ENCODE assay signal across 16 cellular contexts in genomic region chr18:6558770-6559169, GRCh38.
"Had no signal": no experiment of that assay in that cellular context is flagged by ENCODE, and none has a peak within 500 bp of the region (broad histone marks: within the 10 kb centered on the region; RNA-seq: fewer than 3 reads in every experiment).

No MANE protein-coding gene starts in this region.

- H3K27ac ChIP-seq: gastrocnemius medialis, heart right ventricle, parathyroid adenoma, right atrium auricular region, transverse colon had no signal

- H3K9me3 ChIP-seq: gastrocnemius medialis, heart right ventricle, right atrium auricular region, transverse colon had no signal

- H3K27me3 Mint-ChIP-seq: activated CD4-positive, alpha-beta memory T cell treated with anti-CD3 and anti-CD28 coated beads for 36 hours had no signal

- H3K4me3 ChIP-seq: gastrocnemius medialis, heart right ventricle, right atrium auricular region, smooth muscle cell, transverse colon had no signal

- H3K9me3 Mint-ChIP-seq: activated CD4-positive, alpha-beta memory T cell treated with anti-CD3 and anti-CD28 coated beads for 36 hours had no signal

- H3K36me3 ChIP-seq: gastrocnemius medialis, heart right ventricle, right atrium auricular region, transverse colon had no signal

- H3K27ac Mint-ChIP-seq: activated CD4-positive, alpha-beta memory T cell treated with anti-CD3 and anti-CD28 coated beads for 36 hours; activated naive CD8-positive, alpha-beta T cell; stimulated activated effector memory CD8-positive, alpha-beta T cell treated with anti-CD3 and anti-CD28 coated beads, Interleukin-12 subunit alpha, Interleukin-12 subunit beta, amount 100 ng/mL, for 72 hours had no signal

- H3K9ac ChIP-seq: parathyroid adenoma had no signal

- ATAC-seq: gastrocnemius medialis; heart right ventricle; left lobe of liver; stimulated activated effector memory CD8-positive, alpha-beta T cell treated with anti-CD3 and anti-CD28 coated beads, Interleukin-12 subunit alpha, Interleukin-12 subunit beta, amount 100 ng/mL, for 72 hours had no signal

- H3K27me3 ChIP-seq: gastrocnemius medialis, right atrium auricular region, transverse colon had no signal

- H3K4me1 Mint-ChIP-seq: stimulated activated effector memory CD8-positive, alpha-beta T cell treated with anti-CD3 and anti-CD28 coated beads, Interleukin-12 subunit alpha, Interleukin-12 subunit beta, amount 100 ng/mL, for 72 hours had no signal

- DNase-seq: activated CD4-positive, alpha-beta memory T cell treated with anti-CD3 and anti-CD28 coated beads for 36 hours; activated CD4-positive, alpha-beta T cell treated with anti-CD3 and anti-CD28 coated beads for 1 hour; activated gamma-delta T cell; activated T-cell treated with anti-CD3 and anti-CD28 coated beads, Interleukin-2, amount 50 U/mL, for 48 hours; amygdala; gastrocnemius medialis; heart right ventricle; islet precursor cell; T-helper 9 cell; transverse colon had no signal

- H3K36me3 Mint-ChIP-seq: activated CD4-positive, alpha-beta memory T cell treated with anti-CD3 and anti-CD28 coated beads for 36 hours; activated naive CD8-positive, alpha-beta T cell; stimulated activated effector memory CD8-positive, alpha-beta T cell treated with anti-CD3 and anti-CD28 coated beads, Interleukin-12 subunit alpha, Interleukin-12 subunit beta, amount 100 ng/mL, for 72 hours had no signal

- H3K4me1 ChIP-seq: gastrocnemius medialis, heart right ventricle, parathyroid adenoma, right atrium auricular region, transverse colon had no signal

- H3K4me3 Mint-ChIP-seq: activated CD4-positive, alpha-beta memory T cell treated with anti-CD3 and anti-CD28 coated beads for 36 hours; activated naive CD8-positive, alpha-beta T cell; stimulated activated effector memory CD8-positive, alpha-beta T cell treated with anti-CD3 and anti-CD28 coated beads, Interleukin-12 subunit alpha, Interleukin-12 subunit beta, amount 100 ng/mL, for 72 hours had no signal
